Comparison of ENCODE assay signal across 8 cellular contexts in genomic region chr2:110576763-110577416, GRCh38. TPM values are rescaled to one million over a fixed set of nuclear protein-coding genes. Genes with fewer than 3 reads are reported as not detected.
A peak's percentile ranks its signal among the peaks of the same experiment; 100 is the strongest.
DNase-seq lines count a peak whose midpoint lies in the region; ATAC-seq, FAIRE-seq and TF ChIP-seq lines count a peak whose summit lies in the region.
"Not testable (repeated sequence)": the region's sequence is repeated elsewhere in the genome, so short reads cannot be mapped to it uniquely, and the experiment has no call there.

Gene RGPD6 (minus strand): TSS chr2:110577222. CDS start chr2:110577024, 198 bp downstream.

- TF ChIP-seq CTCF in suprapubic skin (IDR thresholded peaks at IDR 0.05) = not testable (repeated sequence)

- not testable (repeated sequence) for H3K9me3 Mint-ChIP-seq in activated naive CD8-positive, alpha-beta T cell treated with anti-CD3 and anti-CD28 coated beads, Interleukin-2, amount 10 ng/mL, durations not matched to agents 7 days and 5 days

- not testable (repeated sequence) for TF ChIP-seq POLR2A in GM18505 (IDR thresholded peaks at IDR 0.05; ENCODE audit: borderline replicate concordance, extremely low read depth, insufficient read depth, insufficient read length); suprapubic skin (IDR thresholded peaks at IDR 0.05)

- not testable (repeated sequence) for H3K27me3 Mint-ChIP-seq in activated naive CD8-positive, alpha-beta T cell treated with anti-CD3 and anti-CD28 coated beads, Interleukin-2, amount 10 ng/mL, durations not matched to agents 7 days and 5 days

- not testable (repeated sequence) for H3K27ac Mint-ChIP-seq in activated naive CD8-positive, alpha-beta T cell treated with anti-CD3 and anti-CD28 coated beads, Interleukin-2, amount 10 ng/mL, durations not matched to agents 7 days and 5 days

- POLR2A ChIA-PET in activated naive CD8-positive, alpha-beta T cell treated with anti-CD3 and anti-CD28 coated beads, Interleukin-2, amount 10 ng/mL, durations not matched to agents 7 days and 5 days (lab: Charles Lee) = not testable (repeated sequence)

- TF ChIP-seq EP300 in suprapubic skin (IDR thresholded peaks at IDR 0.05) = not testable (repeated sequence)

- not testable (repeated sequence) for H3K36me3 ChIP-seq in suprapubic skin

- peak; percentile 96 for ATAC-seq in GM18505 (IDR thresholded peaks at IDR 0.05; ENCODE audit: unreplicated experiment)
- ATAC-seq in GM21526 (IDR thresholded peaks at IDR 0.05; ENCODE audit: low FRiP score, unreplicated experiment) = peak; percentile 96
- ATAC-seq in HG03025 (IDR thresholded peaks at IDR 0.05; ENCODE audit: low FRiP score, unreplicated experiment) = peak; percentile 96
- ATAC-seq in activated naive CD8-positive, alpha-beta T cell treated with anti-CD3 and anti-CD28 coated beads, Interleukin-2, amount 10 ng/mL, durations not matched to agents 7 days and 5 days (ENCODE audit: low read depth) = peak; percentile 100

- H3K4me3 Mint-ChIP-seq in activated naive CD8-positive, alpha-beta T cell treated with anti-CD3 and anti-CD28 coated beads, Interleukin-2, amount 10 ng/mL, durations not matched to agents 7 days and 5 days = not testable (repeated sequence)

- WGBS in suprapubic skin = no CpG with 5 or more reads among the region's 70 CpGs

- not testable (repeated sequence) for H3K27me3 ChIP-seq in suprapubic skin

- not testable (repeated sequence) for FAIRE-seq in frontal cortex (lab: Jason Lieb, UNC)

- not testable (repeated sequence) for H3K4me1 Mint-ChIP-seq in activated naive CD8-positive, alpha-beta T cell treated with anti-CD3 and anti-CD28 coated beads, Interleukin-2, amount 10 ng/mL, durations not matched to agents 7 days and 5 days

- H3K27ac ChIP-seq in suprapubic skin = not testable (repeated sequence)

- not testable (repeated sequence) for H3K9me3 ChIP-seq in suprapubic skin

- not testable (repeated sequence) for H3K4me3 ChIP-seq in suprapubic skin

- not testable (repeated sequence) for H3K4me1 ChIP-seq in suprapubic skin

- H3K36me3 Mint-ChIP-seq in activated naive CD8-positive, alpha-beta T cell treated with anti-CD3 and anti-CD28 coated beads, Interleukin-2, amount 10 ng/mL, durations not matched to agents 7 days and 5 days = not testable (repeated sequence)

- DNase-seq in M059J (ENCODE audit: low read depth); activated naive CD8-positive, alpha-beta T cell treated with anti-CD3 and anti-CD28 coated beads, Interleukin-2, amount 10 ng/mL, durations not matched to agents 7 days and 5 days; frontal cortex (ENCODE audit: low spot score in 2 of 2); myocyte (ENCODE audit: low read depth); suprapubic skin (ENCODE audit: low spot score in 2 of 2): not testable (repeated sequence)

RNA-seq across cellular contexts. Expression of gene RGPD6, which starts in this region (rescaled TPM):
- 10.4 and 13.3 TPM in 2 replicates for total RNA-seq in M059J (2014; rRNA removed; shearing (Covaris generic))
- 10 to 100 TPM in 1 of 2 experiments, 1 to 10 TPM in 1; 6.3 to 15.5 TPM for total RNA-seq in activated naive CD8-positive, alpha-beta T cell treated with anti-CD3 and anti-CD28 coated beads, Interleukin-2, amount 10 ng/mL, durations not matched to agents 7 days and 5 days
- total RNA-seq in frontal cortex (125 TPM), myocyte (12.7 and 29.8 TPM in 2 replicates), suprapubic skin (100 to 1,000 TPM in 1 of 4 donors, 10 to 100 TPM in 3; 40.0 to 107 (median 56.9) TPM)
- 5.4 TPM for polyA plus RNA-seq in myocyte (2012)
